ENCODE assay signal across 13 cellular contexts in genomic region chr3:185912929-185913901, GRCh38. TPM values are rescaled to one million over a fixed set of nuclear protein-coding genes. Genes with fewer than 3 reads are reported as not detected.
DNase-seq lines count a peak whose midpoint lies in the region; ATAC-seq and TF ChIP-seq lines count a peak whose summit lies in the region.
"Had no signal": no experiment of that assay in that cellular context is flagged by ENCODE, and none has a peak within 500 bp of the region (broad histone marks: within the 10 kb centered on the region; RNA-seq: fewer than 3 reads in every experiment).

No MANE protein-coding gene starts in this region.

- H3K4me1 ChIP-seq in thoracic aorta (ENCODE audit: control insufficient read depth in 1 of 2, low read depth in 2 of 2) = no peaks in the 10 kb centered on the region
- H3K4me1 ChIP-seq: BLaER1 treated with 17β-estradiol and CSF1 and Interleukin-3, amounts not matched to agents 10 nM and 100 nM; sigmoid colon; transverse colon had no signal

- H3K27me3 ChIP-seq in thoracic aorta (replicated peaks; ENCODE audit: insufficient read depth) = no peaks in the 10 kb centered on the region
- H3K27me3 ChIP-seq: BLaER1 treated with 17β-estradiol and CSF1 and Interleukin-3, amounts not matched to agents 10 nM and 100 nM; sigmoid colon; transverse colon had no signal

- DNase-seq in activated naive CD4-positive, alpha-beta T cell treated with anti-CD3 and anti-CD28 coated beads, Interleukin-2, amount 50 U/mL, for 72 hours (ENCODE audit: low spot score in 2 of 2) = no peak
- DNase-seq in activated naive CD4-positive, alpha-beta T cell treated with anti-CD3 and anti-CD28 coated beads, Interleukin-2, amount 10 ng/mL, durations not matched to agents 7 days and 5 days = no peak
- DNase-seq in MV-4-11 (lab: John Stamatoyannopoulos, UW) (peak; percentile 44), cerebellar cortex (ENCODE audit: low spot score) (peak; percentile 45), thoracic aorta (ENCODE audit: low spot score) (no peak)
- DNase-seq: central memory CD4-positive, alpha-beta T cell; NCI-H187; sigmoid colon; transverse colon had no signal

- no peaks in the 10 kb centered on the region for H3K9me3 ChIP-seq in thoracic aorta
- H3K9me3 ChIP-seq: BLaER1 treated with 17β-estradiol and CSF1 and Interleukin-3, amounts not matched to agents 10 nM and 100 nM; sigmoid colon; transverse colon had no signal

- no peaks in the 10 kb centered on the region for H3K9me3 Mint-ChIP-seq in activated naive CD4-positive, alpha-beta T cell treated with anti-CD3 and anti-CD28 coated beads, Interleukin-2, amount 50 U/mL, for 72 hours
- H3K9me3 Mint-ChIP-seq in activated naive CD4-positive, alpha-beta T cell treated with anti-CD3 and anti-CD28 coated beads, Interleukin-2, amount 10 ng/mL, durations not matched to agents 7 days and 5 days = no peaks in the 10 kb centered on the region

- H3K36me3 Mint-ChIP-seq in activated naive CD4-positive, alpha-beta T cell treated with anti-CD3 and anti-CD28 coated beads, Interleukin-2, amount 50 U/mL, for 72 hours = peaks cover 0 to 20% of the 10 kb centered on the region in 2 donors
- peaks cover 46% of the 10 kb centered on the region for H3K36me3 Mint-ChIP-seq in activated naive CD4-positive, alpha-beta T cell treated with anti-CD3 and anti-CD28 coated beads, Interleukin-2, amount 10 ng/mL, durations not matched to agents 7 days and 5 days

- ATAC-seq in activated naive CD4-positive, alpha-beta T cell treated with anti-CD3 and anti-CD28 coated beads, Interleukin-2, amount 50 U/mL, for 72 hours = peak; percentile 9 to 17
- ATAC-seq in thoracic aorta (ENCODE audit: insufficient number of reproducible peaks, low FRiP score, low read depth) = peak; percentile 25
- ATAC-seq in GM19324 (IDR thresholded peaks at IDR 0.05; ENCODE audit: low FRiP score, unreplicated experiment) = no peak
- ATAC-seq in HG03175 (IDR thresholded peaks at IDR 0.05; ENCODE audit: unreplicated experiment) = no peak
- ATAC-seq in GM21737 (IDR thresholded peaks at IDR 0.05; ENCODE audit: unreplicated experiment) = no peak

- no peak for TF ChIP-seq CTCF in thoracic aorta (IDR thresholded peaks at IDR 0.05)

- H3K4me3 Mint-ChIP-seq in activated naive CD4-positive, alpha-beta T cell treated with anti-CD3 and anti-CD28 coated beads, Interleukin-2, amount 10 ng/mL, durations not matched to agents 7 days and 5 days = no peak overlapping the region

- no peaks in the 10 kb centered on the region for H3K4me1 Mint-ChIP-seq in activated naive CD4-positive, alpha-beta T cell treated with anti-CD3 and anti-CD28 coated beads, Interleukin-2, amount 10 ng/mL, durations not matched to agents 7 days and 5 days

- no peak overlapping the region for H3K4me3 ChIP-seq in thoracic aorta
- H3K4me3 ChIP-seq: BLaER1 treated with 17β-estradiol and CSF1 and Interleukin-3, amounts not matched to agents 10 nM and 100 nM; sigmoid colon; transverse colon had no signal

- CTCF ChIA-PET in activated naive CD4-positive, alpha-beta T cell treated with anti-CD3 and anti-CD28 coated beads, Interleukin-2, amount 10 ng/mL, durations not matched to agents 7 days and 5 days (lab: Charles Lee) = interaction anchor here (1.7 to 2.9 kb wide), 2 partner anchors 30 to 253 kb away, joined by 6 to 9 read pairs; no protein-coding TSS in a partner anchor

- no peaks in the 10 kb centered on the region for H3K27me3 Mint-ChIP-seq in activated naive CD4-positive, alpha-beta T cell treated with anti-CD3 and anti-CD28 coated beads, Interleukin-2, amount 10 ng/mL, durations not matched to agents 7 days and 5 days

- peak overlapping the region in 1 of 2 donors; percentile 88 for H3K27ac Mint-ChIP-seq in activated naive CD4-positive, alpha-beta T cell treated with anti-CD3 and anti-CD28 coated beads, Interleukin-2, amount 50 U/mL, for 72 hours
- H3K27ac Mint-ChIP-seq in activated naive CD4-positive, alpha-beta T cell treated with anti-CD3 and anti-CD28 coated beads, Interleukin-2, amount 10 ng/mL, durations not matched to agents 7 days and 5 days = no peak overlapping the region

- H3K36me3 ChIP-seq in thoracic aorta = peaks cover 21% of the 10 kb centered on the region

- H3K27ac ChIP-seq in thoracic aorta = no peak overlapping the region
- H3K27ac ChIP-seq: BLaER1 treated with 17β-estradiol and CSF1 and Interleukin-3, amounts not matched to agents 10 nM and 100 nM; sigmoid colon; transverse colon had no signal

RNA-seq across cellular contexts. Expression of gene TRA2B, which starts 24.6 kb away (rescaled TPM):
- 100 to 1,000 TPM; 164 to 269 TPM for total RNA-seq in activated naive CD4-positive, alpha-beta T cell treated with anti-CD3 and anti-CD28 coated beads, Interleukin-2, amount 50 U/mL, for 72 hours
- total RNA-seq in thoracic aorta = 100 to 1,000 TPM; 137 to 267 TPM

Comparison
In these comparisons a context has a peak if more than half of its experiments do, and no peak if none do; other contexts are left out.
1. ATAC-seq: peak in activated naive CD4-positive, alpha-beta T cell treated with anti-CD3 and anti-CD28 coated beads, Interleukin-2, amount 50 U/mL, for 72 hours (2 of 2) and thoracic aorta (single experiment); none in GM19324 (single experiment), HG03175 (single experiment) and GM21737 (single experiment).
2. DNase-seq: peak in MV-4-11 (single experiment) and cerebellar cortex (single experiment); none in activated naive CD4-positive, alpha-beta T cell treated with anti-CD3 and anti-CD28 coated beads, Interleukin-2, amount 50 U/mL, for 72 hours (0 of 2), activated naive CD4-positive, alpha-beta T cell treated with anti-CD3 and anti-CD28 coated beads, Interleukin-2, amount 10 ng/mL, durations not matched to agents 7 days and 5 days (single experiment) and thoracic aorta (single experiment).